ENCODE assay signal across 11 cellular contexts in genomic region chr15:57861805-57862586, GRCh38.
DNase-seq lines count a peak whose midpoint lies in the region; ATAC-seq and TF ChIP-seq lines count a peak whose summit lies in the region.
"Had no signal": no experiment of that assay in that cellular context is flagged by ENCODE, and none has a peak within 500 bp of the region (broad histone marks: within the 10 kb centered on the region; RNA-seq: fewer than 3 reads in every experiment).

No MANE protein-coding gene starts in this region.

- no TSS peak for BruUV-seq in PC-3 (replicated peaks; lab: Mats Ljungman, UMichigan)

- no peak for TF ChIP-seq CTCF in PC-3 (conservative IDR thresholded peaks at IDR 0.05; ENCODE audit: low read depth, low read length)
- no peak for TF ChIP-seq CTCF in epithelial cell of esophagus (IDR thresholded peaks at IDR 0.05; ENCODE audit: insufficient read depth, low read depth, low read length, missing control alignments)
- no peak for TF ChIP-seq CTCF in omental fat pad (IDR thresholded peaks at IDR 0.05)

- H3K36me3 Mint-ChIP-seq in activated naive CD4-positive, alpha-beta T cell treated with anti-CD3 and anti-CD28 coated beads, Interleukin-2, amount 10 ng/mL, durations not matched to agents 7 days and 5 days: no peaks in the 10 kb centered on the region
- H3K36me3 Mint-ChIP-seq: activated naive CD4-positive, alpha-beta T cell treated with anti-CD3 and anti-CD28 coated beads, Interleukin-2, amount 50 U/mL, for 24 hours had no signal

- no peak overlapping the region for H2AFZ ChIP-seq in PC-3 (ENCODE audit: low read length)

- H3K36me3 ChIP-seq in PC-3 (ENCODE audit: low read depth, low read length): no peaks in the 10 kb centered on the region; the same call in 1 of the 2 replicates

- no peak overlapping the region for H3K4me3 Mint-ChIP-seq in activated naive CD4-positive, alpha-beta T cell treated with anti-CD3 and anti-CD28 coated beads, Interleukin-2, amount 10 ng/mL, durations not matched to agents 7 days and 5 days
- H3K4me3 Mint-ChIP-seq: activated CD4-positive, alpha-beta memory T cell treated with anti-CD3 and anti-CD28 coated beads, Interleukin-2, amount 10 ng/mL, durations not matched to agents 7 days and 5 days; activated naive CD4-positive, alpha-beta T cell treated with anti-CD3 and anti-CD28 coated beads, Interleukin-2, amount 50 U/mL, for 24 hours; nephron had no signal

- peaks cover 33% of the 10 kb centered on the region for H3K27me3 Mint-ChIP-seq in activated naive CD4-positive, alpha-beta T cell treated with anti-CD3 and anti-CD28 coated beads, Interleukin-2, amount 10 ng/mL, durations not matched to agents 7 days and 5 days

- no peak overlapping the region for H3K4me2 ChIP-seq in PC-3 (ENCODE audit: low read length)

- H3K9me2 ChIP-seq in PC-3 (replicated peaks; ENCODE audit: low read length): no peaks in the 10 kb centered on the region

- H3K9me3 Mint-ChIP-seq in activated naive CD4-positive, alpha-beta T cell treated with anti-CD3 and anti-CD28 coated beads, Interleukin-2, amount 10 ng/mL, durations not matched to agents 7 days and 5 days: no peaks in the 10 kb centered on the region
- H3K9me3 Mint-ChIP-seq: activated CD4-positive, alpha-beta memory T cell treated with anti-CD3 and anti-CD28 coated beads, Interleukin-2, amount 10 ng/mL, durations not matched to agents 7 days and 5 days; activated naive CD4-positive, alpha-beta T cell treated with anti-CD3 and anti-CD28 coated beads, Interleukin-2, amount 50 U/mL, for 24 hours had no signal

- H3K27me3 ChIP-seq in PC-3 (ENCODE audit: low read length): no peaks in the 10 kb centered on the region

- H3K9ac ChIP-seq in PC-3 (ENCODE audit: low read length): no peak overlapping the region

- no peak overlapping the region for H3K4me3 ChIP-seq in PC-3 (ENCODE audit: low read length)
- H3K4me3 ChIP-seq in epithelial cell of esophagus (ENCODE audit: low read length): no peak overlapping the region

- H4K20me1 ChIP-seq in PC-3 (ENCODE audit: low read length): no peaks in the 10 kb centered on the region

- no peaks in the 10 kb centered on the region for H3F3A ChIP-seq in PC-3 (ENCODE audit: low read length, unreplicated experiment)

- no peak overlapping the region for H3K27ac Mint-ChIP-seq in activated naive CD4-positive, alpha-beta T cell treated with anti-CD3 and anti-CD28 coated beads, Interleukin-2, amount 10 ng/mL, durations not matched to agents 7 days and 5 days
- H3K27ac Mint-ChIP-seq: activated CD4-positive, alpha-beta memory T cell treated with anti-CD3 and anti-CD28 coated beads, Interleukin-2, amount 10 ng/mL, durations not matched to agents 7 days and 5 days; activated naive CD4-positive, alpha-beta T cell treated with anti-CD3 and anti-CD28 coated beads, Interleukin-2, amount 50 U/mL, for 24 hours; nephron had no signal

- intact Hi-C loops in PC-3 (cut with micrococcal nuclease): loop anchor here (1.0 to 10.0 kb wide), 3 partner anchors 111 to 323 kb away; no protein-coding TSS in a partner anchor

- H3K27ac ChIP-seq in PC-3 (ENCODE audit: low read length): no peak overlapping the region

- no peaks in the 10 kb centered on the region for H3K79me2 ChIP-seq in PC-3 (ENCODE audit: low read length)

- H3K4me1 ChIP-seq in PC-3 (ENCODE audit: insufficient read depth, low read length): no peaks in the 10 kb centered on the region

- peak; percentile 85 for DNase-seq in EL
- peak; percentile 57 for DNase-seq in PC-3
- peak; percentile 54 for DNase-seq in epithelial cell of esophagus (ENCODE audit: low read depth)
- DNase-seq in omental fat pad (ENCODE audit: low spot score): no peak
- DNase-seq in activated naive CD4-positive, alpha-beta T cell treated with anti-CD3 and anti-CD28 coated beads, Interleukin-2, amount 10 ng/mL, durations not matched to agents 7 days and 5 days: no peak
- no peak for DNase-seq in T-helper 1 cell
- DNase-seq: activated CD4-positive, alpha-beta memory T cell treated with anti-CD3 and anti-CD28 coated beads, Interleukin-2, amount 10 ng/mL, durations not matched to agents 7 days and 5 days had no signal

- H3K9me3 ChIP-seq in PC-3 (ENCODE audit: low read length): no peaks in the 10 kb centered on the region

- ATAC-seq in PC-3 (peak; percentile 85), omental fat pad (ENCODE audit: low FRiP score) (peak; percentile 53), GM21619 (IDR thresholded peaks at IDR 0.05; ENCODE audit: unreplicated experiment) (no peak), HG03135 (IDR thresholded peaks at IDR 0.05; ENCODE audit: unreplicated experiment) (no peak)

- CTCF ChIA-PET in PC-3 (lab: Charles Lee): interaction anchor here (1.4 to 1.8 kb wide), 2 partner anchors 111 to 118 kb away, joined by 6 to 37 read pairs; no protein-coding TSS in a partner anchor
- CTCF ChIA-PET in activated naive CD4-positive, alpha-beta T cell treated with anti-CD3 and anti-CD28 coated beads, Interleukin-2, amount 10 ng/mL, durations not matched to agents 7 days and 5 days (lab: Charles Lee): interaction anchor here (0.7 to 13.6 kb wide), 19 partner anchors 8 to 302 kb away, joined by 3 to 303 read pairs (median 4); no protein-coding TSS in a partner anchor

- H3K4me1 Mint-ChIP-seq in activated naive CD4-positive, alpha-beta T cell treated with anti-CD3 and anti-CD28 coated beads, Interleukin-2, amount 10 ng/mL, durations not matched to agents 7 days and 5 days: peaks cover 15% of the 10 kb centered on the region
- H3K4me1 Mint-ChIP-seq: activated CD4-positive, alpha-beta memory T cell treated with anti-CD3 and anti-CD28 coated beads, Interleukin-2, amount 10 ng/mL, durations not matched to agents 7 days and 5 days; activated naive CD4-positive, alpha-beta T cell treated with anti-CD3 and anti-CD28 coated beads, Interleukin-2, amount 50 U/mL, for 24 hours; nephron had no signal

- POLR2A ChIA-PET in PC-3 (lab: Charles Lee; ENCODE audit: unreplicated experiment): no interaction called here

Comparison
In these comparisons a context has a peak if more than half of its experiments do, and no peak if none do; other contexts are left out.
1. DNase-seq: peak in EL (single experiment), PC-3 (single experiment) and epithelial cell of esophagus (single experiment); none in omental fat pad (single experiment), activated naive CD4-positive, alpha-beta T cell treated with anti-CD3 and anti-CD28 coated beads, Interleukin-2, amount 10 ng/mL, durations not matched to agents 7 days and 5 days (single experiment) and T-helper 1 cell (0 of 5).
2. ATAC-seq: peak in PC-3 (single experiment) and omental fat pad (single experiment); none in GM21619 (single experiment) and HG03135 (single experiment).